Comparison of ENCODE assay signal across 26 cellular contexts in genomic region chrX:74520896-74521295, GRCh38.
"Had no signal": no experiment of that assay in that cellular context is flagged by ENCODE, and none has a peak within 500 bp of the region (broad histone marks: within the 10 kb centered on the region; RNA-seq: fewer than 3 reads in every experiment).

No MANE protein-coding gene starts in this region.

- H3K4me3 Mint-ChIP-seq: naive thymus-derived CD4-positive, alpha-beta T cell; natural killer cell; nephron progenitor cell; neural progenitor cell; stimulated activated effector memory CD8-positive, alpha-beta T cell treated with anti-CD3 and anti-CD28 coated beads, Interleukin-12 subunit alpha, Interleukin-12 subunit beta, amount 100 ng/mL, for 72 hours; stimulated activated naive B cell treated with anti-CD40 and anti-IgM and Interleukin-4, amounts not matched to agents 10 μg/mL and 1 μg/mL and 100 μg/mL, for 72 hours; stimulated activated naive CD8-positive, alpha-beta T cell treated with anti-CD3 and anti-CD28 coated beads, Interleukin-15, Interleukin-2, amounts not matched to agents 100 ng/mL and 50 ng/mL, for 24 hours had no signal

- H3K36me3 Mint-ChIP-seq: natural killer cell; stimulated activated effector memory CD8-positive, alpha-beta T cell treated with anti-CD3 and anti-CD28 coated beads, Interleukin-12 subunit alpha, Interleukin-12 subunit beta, amount 100 ng/mL, for 72 hours; stimulated activated naive B cell treated with anti-CD40 and anti-IgM and Interleukin-4, amounts not matched to agents 10 μg/mL and 1 μg/mL and 100 μg/mL, for 72 hours had no signal

- H3K27me3 Mint-ChIP-seq: stimulated activated naive B cell treated with anti-CD40 and anti-IgM and Interleukin-4, amounts not matched to agents 10 μg/mL and 1 μg/mL and 100 μg/mL, for 72 hours; stimulated activated naive CD8-positive, alpha-beta T cell treated with anti-CD3 and anti-CD28 coated beads, Interleukin-15, Interleukin-2, amounts not matched to agents 100 ng/mL and 50 ng/mL, for 24 hours had no signal

- H3K4me1 Mint-ChIP-seq: naive thymus-derived CD4-positive, alpha-beta T cell; natural killer cell; nephron progenitor cell; neural progenitor cell; stimulated activated effector memory CD8-positive, alpha-beta T cell treated with anti-CD3 and anti-CD28 coated beads, Interleukin-12 subunit alpha, Interleukin-12 subunit beta, amount 100 ng/mL, for 72 hours; stimulated activated naive B cell treated with anti-CD40 and anti-IgM and Interleukin-4, amounts not matched to agents 10 μg/mL and 1 μg/mL and 100 μg/mL, for 72 hours had no signal

- DNase-seq: naive thymus-derived CD4-positive, alpha-beta T cell; natural killer cell; nephron progenitor cell; occipital lobe; pancreas; retina; right cardiac atrium; right lobe of liver; sigmoid colon; small intestine; stimulated activated CD4-positive, alpha-beta T cell treated with anti-CD3 and anti-CD28 coated beads, Interleukin-15, amount 100 ng/mL, for 24 hours; stimulated activated CD4-positive, alpha-beta T cell treated with anti-CD3 and anti-CD28 coated beads, Interleukin-2, amount 100 ng/mL, for 24 hours; stimulated activated CD4-positive, alpha-beta T cell treated with anti-CD3 and anti-CD28 coated beads, Interleukin-2, amount 100 ng/mL, for 48 hours; stimulated activated CD4-positive, alpha-beta T cell treated with anti-CD3 and anti-CD28 coated beads, Interleukin-4, amount 100 ng/mL, for 24 hours; stimulated activated naive B cell treated with anti-CD40 and anti-IgM and Interleukin-4, amounts not matched to agents 10 μg/mL and 1 μg/mL and 100 μg/mL, for 72 hours; stimulated activated naive CD4-positive, alpha-beta T cell treated with Interleukin-2 at 50 U/mL for 16 hours; stomach; thyroid gland; upper lobe of left lung had no signal

- H3K27ac ChIP-seq: neural progenitor cell, pancreas, prostate gland, right lobe of liver, thoracic aorta, thyroid gland, tibial nerve, upper lobe of left lung, vagina had no signal

- H3K9me3 ChIP-seq: prostate gland, right lobe of liver, sigmoid colon, stomach, thoracic aorta, thyroid gland, tibial nerve, upper lobe of left lung, vagina had no signal

- H3K9me3 Mint-ChIP-seq: natural killer cell; stimulated activated effector memory CD8-positive, alpha-beta T cell treated with anti-CD3 and anti-CD28 coated beads, Interleukin-12 subunit alpha, Interleukin-12 subunit beta, amount 100 ng/mL, for 72 hours; stimulated activated naive CD8-positive, alpha-beta T cell treated with anti-CD3 and anti-CD28 coated beads, Interleukin-15, Interleukin-2, amounts not matched to agents 100 ng/mL and 50 ng/mL, for 24 hours had no signal

- H3K4me1 ChIP-seq: neural progenitor cell, pancreas, prostate gland, stomach, thyroid gland, tibial nerve, upper lobe of left lung, vagina had no signal

- H3K4me3 ChIP-seq: neural progenitor cell, pancreas, prostate gland, right lobe of liver, sigmoid colon, stomach, thoracic aorta, thyroid gland, tibial nerve, upper lobe of left lung, vagina had no signal

- H3K36me3 ChIP-seq: neural progenitor cell, pancreas, prostate gland, right lobe of liver, sigmoid colon, thoracic aorta, thyroid gland, tibial nerve, upper lobe of left lung, vagina had no signal

- H3K27me3 ChIP-seq: neural progenitor cell, right lobe of liver, sigmoid colon, stomach, thyroid gland, tibial nerve, upper lobe of left lung, vagina had no signal

- H3K27ac Mint-ChIP-seq: naive thymus-derived CD4-positive, alpha-beta T cell; natural killer cell; nephron progenitor cell; neural progenitor cell; stimulated activated effector memory CD8-positive, alpha-beta T cell treated with anti-CD3 and anti-CD28 coated beads, Interleukin-12 subunit alpha, Interleukin-12 subunit beta, amount 100 ng/mL, for 72 hours; stimulated activated naive B cell treated with anti-CD40 and anti-IgM and Interleukin-4, amounts not matched to agents 10 μg/mL and 1 μg/mL and 100 μg/mL, for 72 hours; stimulated activated naive CD8-positive, alpha-beta T cell treated with anti-CD3 and anti-CD28 coated beads, Interleukin-15, Interleukin-2, amounts not matched to agents 100 ng/mL and 50 ng/mL, for 24 hours had no signal

- ATAC-seq: naive thymus-derived CD4-positive, alpha-beta T cell; natural killer cell; pancreas; right cardiac atrium; right lobe of liver; stimulated activated effector memory CD8-positive, alpha-beta T cell treated with anti-CD3 and anti-CD28 coated beads, Interleukin-12 subunit alpha, Interleukin-12 subunit beta, amount 100 ng/mL, for 72 hours; stimulated activated naive B cell treated with anti-CD40 and anti-IgM and Interleukin-4, amounts not matched to agents 10 μg/mL and 1 μg/mL and 100 μg/mL, for 72 hours had no signal
